Comparison of ENCODE assay signal across 8 cellular contexts in genomic region chr19:46955114-46955812, GRCh38.
DNase-seq lines count a peak whose midpoint lies in the region; ATAC-seq, FAIRE-seq and TF ChIP-seq lines count a peak whose summit lies in the region.

No MANE protein-coding gene starts in this region.

- DNase-seq in NK-92 treated with Interleukin-12 subunit alpha and Interleukin-12 subunit beta, amount 100 ng/mL, for 24 hours (lab: John Stamatoyannopoulos, UW): peak; percentile 30
- no peak for DNase-seq in NK-92 (lab: John Stamatoyannopoulos, UW; ENCODE audit: unreplicated experiment)
- peak; percentile 4 for DNase-seq in T-helper 9 cell
- peak in 2 of 3 donors; percentile 25 to 29 for DNase-seq in effector memory CD4-positive, alpha-beta T cell
- DNase-seq in small intestine: peak; percentile 62
- DNase-seq in nucleus accumbens (lab: John Stamatoyannopoulos, UW): no peak
- no peak for DNase-seq in omental fat pad (ENCODE audit: low spot score)
- DNase-seq in esophagus muscularis mucosa (ENCODE audit: extremely low spot score): no peak

- 12 to 30% (median 21%) methylated on average over 9 of the region's 9 CpGs for WGBS in small intestine, 3 donors
- WGBS in esophagus muscularis mucosa: 62% methylated on average over 9 of the region's 9 CpGs

- TF ChIP-seq POLR2A in esophagus muscularis mucosa (IDR thresholded peaks at IDR 0.05; ENCODE audit: low read depth): no peak

- no peak for FAIRE-seq in small intestine (lab: Jason Lieb, UNC)

- TF ChIP-seq CTCF in omental fat pad (IDR thresholded peaks at IDR 0.05) (no peak), esophagus muscularis mucosa (IDR thresholded peaks at IDR 0.05) (no peak)

- intact Hi-C loops in esophagus muscularis mucosa (cut with DNase I): no loop called here

- H3K27ac ChIP-seq in effector memory CD4-positive, alpha-beta T cell (ENCODE audit: insufficient read depth, low read length, poor library complexity, severe bottlenecking): peak overlapping the region; percentile 64
- H3K27ac ChIP-seq in small intestine (ENCODE audit: low read depth in 1 of 2, low read length in 1 of 2) (peak overlapping the region; percentile 69 to 88), esophagus muscularis mucosa (replicated peaks in 1 of 4) (peak overlapping the region in 2 of 4 donors; percentile 8 to 25)

- no peak for ATAC-seq in omental fat pad (ENCODE audit: low FRiP score)

- no peaks in the 10 kb centered on the region for H3K27me3 ChIP-seq in effector memory CD4-positive, alpha-beta T cell (replicated peaks; ENCODE audit: control insufficient read depth, insufficient read depth, low read length, poor library complexity, severe bottlenecking)
- H3K27me3 ChIP-seq in small intestine (ENCODE audit: control insufficient read depth in 2 of 2, insufficient read depth in 2 of 2, low read length in 2 of 2): no peaks in the 10 kb centered on the region
- H3K27me3 ChIP-seq in esophagus muscularis mucosa: no peaks in the 10 kb centered on the region

- peak overlapping the region; percentile 56 for H3K4me3 ChIP-seq in effector memory CD4-positive, alpha-beta T cell (ENCODE audit: insufficient read depth, low read depth, low read length, poor library complexity, severe bottlenecking)
- H3K4me3 ChIP-seq in small intestine (ENCODE audit: low read depth in 1 of 2, low read length in 2 of 2): no peak overlapping the region
- peak overlapping the region in 1 of 4 donors; percentile 8 for H3K4me3 ChIP-seq in esophagus muscularis mucosa

- no peaks in the 10 kb centered on the region for H3K36me3 ChIP-seq in effector memory CD4-positive, alpha-beta T cell (ENCODE audit: control insufficient read depth, insufficient read depth, low read length)
- H3K36me3 ChIP-seq in small intestine (ENCODE audit: control insufficient read depth in 2 of 2, insufficient read depth in 2 of 2, low read length in 2 of 2): no peaks in the 10 kb centered on the region
- H3K36me3 ChIP-seq in esophagus muscularis mucosa: no peaks in the 10 kb centered on the region

- no peaks in the 10 kb centered on the region for H3K9me3 ChIP-seq in effector memory CD4-positive, alpha-beta T cell (ENCODE audit: control insufficient read depth, low read length)
- no peaks in the 10 kb centered on the region for H3K9me3 ChIP-seq in small intestine (ENCODE audit: control insufficient read depth, low read depth)
- H3K9me3 ChIP-seq in esophagus muscularis mucosa: no peaks in the 10 kb centered on the region

- peaks cover 45% of the 10 kb centered on the region for H3K4me1 ChIP-seq in effector memory CD4-positive, alpha-beta T cell (ENCODE audit: control insufficient read depth, insufficient read depth, low read length, poor library complexity, severe bottlenecking)
- peaks cover 23 to 25% of the 10 kb centered on the region in 2 donors for H3K4me1 ChIP-seq in small intestine (ENCODE audit: control insufficient read depth in 2 of 2, insufficient read depth in 1 of 2, low read depth in 1 of 2, low read length in 1 of 2)
- peaks cover 44 to 58% (median 54%) of the 10 kb centered on the region in 4 donors for H3K4me1 ChIP-seq in esophagus muscularis mucosa

- no peak for TF ChIP-seq EP300 in esophagus muscularis mucosa (IDR thresholded peaks at IDR 0.05)

Comparison
In these comparisons a context has a peak if more than half of its experiments do, and no peak if none do; other contexts are left out.
1. DNase-seq: peak in NK-92 treated with Interleukin-12 subunit alpha and Interleukin-12 subunit beta, amount 100 ng/mL, for 24 hours (single experiment), T-helper 9 cell (single experiment), effector memory CD4-positive, alpha-beta T cell (2 of 3) and small intestine (single experiment); none in NK-92 (single experiment), nucleus accumbens (0 of 56), omental fat pad (single experiment) and esophagus muscularis mucosa (single experiment).